7 cellular contexts compared by ENCODE assay signal in genomic region chr17:74776990-74777389, GRCh38. TPM values are rescaled to one million over a fixed set of nuclear protein-coding genes. Genes with fewer than 3 reads are reported as not detected.
A peak's percentile ranks its signal among the peaks of the same experiment; 100 is the strongest.
DNase-seq lines count a peak whose midpoint lies in the region; ATAC-seq and TF ChIP-seq lines count a peak whose summit lies in the region.

No MANE protein-coding gene starts in this region.

- no peaks in the 10 kb centered on the region for H3K9me3 Mint-ChIP-seq in activated CD4-positive, alpha-beta memory T cell treated with anti-CD3 and anti-CD28 coated beads, Interleukin-2, amount 10 ng/mL, durations not matched to agents 7 days and 5 days

- no peak for TF ChIP-seq EP300 in stomach (IDR thresholded peaks at IDR 0.05)

- no peak for TF ChIP-seq CTCF in stomach (IDR thresholded peaks at IDR 0.05)

- POLR2A ChIA-PET in activated CD4-positive, alpha-beta memory T cell treated with anti-CD3 and anti-CD28 coated beads, Interleukin-2, amount 10 ng/mL, durations not matched to agents 7 days and 5 days (lab: Charles Lee) = interaction anchor here (1.9 to 8.9 kb wide), 8 partner anchors 7 to 96 kb away, joined by 6 to 60 read pairs (median 16); partner anchors contain the start of genes FDXR and RAB37

- WGBS in stomach, 5 donors = 18 to 27% (median 23%) methylated on average over 10 of the region's 10 CpGs

- TF ChIP-seq POLR2A in stomach (IDR thresholded peaks at IDR 0.05) = no peak

- H3K27me3 Mint-ChIP-seq in activated CD4-positive, alpha-beta memory T cell treated with anti-CD3 and anti-CD28 coated beads, Interleukin-2, amount 10 ng/mL, durations not matched to agents 7 days and 5 days = no peaks in the 10 kb centered on the region

- CTCF ChIA-PET in activated CD4-positive, alpha-beta memory T cell treated with anti-CD3 and anti-CD28 coated beads, Interleukin-2, amount 10 ng/mL, durations not matched to agents 7 days and 5 days (lab: Charles Lee) = interaction anchor here (0.7 to 10.6 kb wide), 12 partner anchors 14 to 494 kb away, joined by 3 to 78 read pairs (median 4); partner anchors contain the start of genes MIF4GD and RAB37

- H3K27ac ChIP-seq in HUES6 (ENCODE audit: low read depth, low read length) (0 out of 2 replicates have a peak overlapping the region, but pooled peaks have one; percentile 60), iPS-18a (ENCODE audit: low read length) (no peak overlapping the region), stomach (peak overlapping the region in 3 of 5 donors; percentile 82 to 87 (median 85))

- intact Hi-C loops in stomach (cut with DNase I; ENCODE audit: low total_unique reads) = no loop called here

- H3K27me3 ChIP-seq in HUES6 (ENCODE audit: control insufficient read depth, insufficient read depth, low read length) = no peaks in the 10 kb centered on the region
- no peaks in the 10 kb centered on the region for H3K27me3 ChIP-seq in iPS-18a (ENCODE audit: control insufficient read depth, insufficient read depth, low read length)
- no peaks in the 10 kb centered on the region for H3K27me3 ChIP-seq in stomach

- H3K36me3 ChIP-seq in HUES6 (ENCODE audit: control insufficient read depth, insufficient read depth, low read length) = peaks cover 31% of the 10 kb centered on the region
- peaks cover 13% of the 10 kb centered on the region for H3K36me3 ChIP-seq in iPS-18a (ENCODE audit: control insufficient read depth, low read depth, low read length)
- peaks cover 19 to 49% (median 38%) of the 10 kb centered on the region in 4 donors for H3K36me3 ChIP-seq in stomach

- H3K4me1 ChIP-seq in HUES6 (ENCODE audit: control insufficient read depth, insufficient read depth, low read length) (peaks cover 12% of the 10 kb centered on the region; the same call in 1 of the 2 replicates), iPS-18a (ENCODE audit: control insufficient read depth, low read depth, low read length) (no peaks in the 10 kb centered on the region), stomach (peaks cover 19 to 59% (median 30%) of the 10 kb centered on the region in 4 donors)

- no peak for ATAC-seq in esophagus mucosa
- no peak for ATAC-seq in left lobe of liver

- DNase-seq in activated CD4-positive, alpha-beta memory T cell treated with anti-CD3 and anti-CD28 coated beads, Interleukin-2, amount 10 ng/mL, durations not matched to agents 7 days and 5 days = no peak
- DNase-seq in stomach (no peak), NCI-H1417 (lab: John Stamatoyannopoulos, UW) (no peak), left lobe of liver (ENCODE audit: low spot score) (no peak)

- H3K4me3 ChIP-seq in HUES6 (ENCODE audit: low read depth, low read length) (peak overlapping the region; percentile 90), iPS-18a (ENCODE audit: low read length) (peak overlapping the region; percentile 98), stomach (peak overlapping the region; percentile 92 to 98 (median 95))

- peaks cover 59% of the 10 kb centered on the region for H3K36me3 Mint-ChIP-seq in activated CD4-positive, alpha-beta memory T cell treated with anti-CD3 and anti-CD28 coated beads, Interleukin-2, amount 10 ng/mL, durations not matched to agents 7 days and 5 days (ENCODE audit: low read depth)

- H3K9ac ChIP-seq in HUES6 (ENCODE audit: low read length) (peak overlapping the region; percentile 84), iPS-18a (ENCODE audit: low read length) (peak overlapping the region; percentile 51)

- H3K9me3 ChIP-seq in HUES6 (ENCODE audit: control insufficient read depth, insufficient read depth, low read depth, low read length) (no peaks in the 10 kb centered on the region), iPS-18a (ENCODE audit: control insufficient read depth, low read depth, low read length) (no peaks in the 10 kb centered on the region), stomach (no peaks in the 10 kb centered on the region)

- H3K4me1 Mint-ChIP-seq in activated CD4-positive, alpha-beta memory T cell treated with anti-CD3 and anti-CD28 coated beads, Interleukin-2, amount 10 ng/mL, durations not matched to agents 7 days and 5 days = peaks cover 75% of the 10 kb centered on the region

- peak overlapping the region; percentile 61 for H3K27ac Mint-ChIP-seq in activated CD4-positive, alpha-beta memory T cell treated with anti-CD3 and anti-CD28 coated beads, Interleukin-2, amount 10 ng/mL, durations not matched to agents 7 days and 5 days

- H3K4me3 Mint-ChIP-seq in activated CD4-positive, alpha-beta memory T cell treated with anti-CD3 and anti-CD28 coated beads, Interleukin-2, amount 10 ng/mL, durations not matched to agents 7 days and 5 days = peak overlapping the region; percentile 99

RNA-seq across cellular contexts. Expression of gene NAT9, which starts 0.8 kb away (rescaled TPM):
- total RNA-seq in activated CD4-positive, alpha-beta memory T cell treated with anti-CD3 and anti-CD28 coated beads, Interleukin-2, amount 10 ng/mL, durations not matched to agents 7 days and 5 days = 10 to 100 TPM; 32.1 to 32.3 TPM
- total RNA-seq in stomach (10 to 100 TPM; 15.8 to 33.5 (median 24.0) TPM), esophagus mucosa (14.6 TPM), left lobe of liver (21.5 TPM)
- polyA plus RNA-seq in stomach = 10 to 100 TPM; 14.5 to 29.7 (median 19.7) TPM

RNA-seq across cellular contexts. Expression of gene NHERF1, which starts 28.6 kb away (rescaled TPM):
- total RNA-seq in activated CD4-positive, alpha-beta memory T cell treated with anti-CD3 and anti-CD28 coated beads, Interleukin-2, amount 10 ng/mL, durations not matched to agents 7 days and 5 days = 100 to 1,000 TPM; 320 to 328 TPM
- total RNA-seq in stomach (100 to 1,000 TPM in 2 of 5 donors, 10 to 100 TPM in 3; 14.9 to 152 (median 81.0) TPM), esophagus mucosa (297 TPM), left lobe of liver (156 TPM)
- 10 to 100 TPM; 76.8 to 92.5 (median 83.7) TPM for polyA plus RNA-seq in stomach

RNA-seq across cellular contexts. Expression of gene RAB37, which starts 39.9 kb away (rescaled TPM):
- total RNA-seq in activated CD4-positive, alpha-beta memory T cell treated with anti-CD3 and anti-CD28 coated beads, Interleukin-2, amount 10 ng/mL, durations not matched to agents 7 days and 5 days = 10 to 100 TPM; 56.1 to 58.5 TPM
- total RNA-seq in stomach = 1 to 10 TPM in 2 of 5 donors, not detected in 3; 2.0 to 8.7 TPM
- polyA plus RNA-seq in stomach = 10 to 100 TPM in 1 of 3 donors, 1 to 10 TPM in 2; 2.0 to 42.9 (median 5.3) TPM
- total RNA-seq in esophagus mucosa = 0.96 TPM
- total RNA-seq in left lobe of liver = 14.0 TPM
